17 cellular contexts compared by ENCODE assay signal in genomic region chr10:117170244-117170643, GRCh38. TPM values are rescaled to one million over a fixed set of nuclear protein-coding genes. Genes with fewer than 3 reads are reported as not detected.
"Had no signal": no experiment of that assay in that cellular context is flagged by ENCODE, and none has a peak within 500 bp of the region (broad histone marks: within the 10 kb centered on the region; RNA-seq: fewer than 3 reads in every experiment).

No MANE protein-coding gene starts in this region.

- H3K36me3 Mint-ChIP-seq: activated naive CD8-positive, alpha-beta T cell treated with anti-CD3 and anti-CD28 coated beads, Interleukin-2, amount 10 ng/mL, durations not matched to agents 7 days and 5 days had no signal

- H3K9me3 ChIP-seq: ascending aorta, heart left ventricle, left lung had no signal

- H3K4me3 ChIP-seq: ascending aorta, dorsolateral prefrontal cortex, heart left ventricle, left lung had no signal

- H3K36me3 ChIP-seq: ascending aorta, heart left ventricle, left lung had no signal

- H3K27ac ChIP-seq: ascending aorta, dorsolateral prefrontal cortex, heart left ventricle, left lung had no signal

- H3K27ac Mint-ChIP-seq: activated CD8-positive, alpha-beta T cell treated with anti-CD3 and anti-CD28 coated beads for 36 hours; activated naive CD8-positive, alpha-beta T cell treated with anti-CD3 and anti-CD28 coated beads, Interleukin-2, amount 10 ng/mL, durations not matched to agents 7 days and 5 days; activated T-cell treated with anti-CD3 and anti-CD28 coated beads, Interleukin-2, amount 50 U/mL, for 72 hours; nephron progenitor cell had no signal

- H3K9me3 Mint-ChIP-seq: activated CD8-positive, alpha-beta T cell treated with anti-CD3 and anti-CD28 coated beads for 36 hours; activated naive CD8-positive, alpha-beta T cell treated with anti-CD3 and anti-CD28 coated beads, Interleukin-2, amount 10 ng/mL, durations not matched to agents 7 days and 5 days; activated T-cell treated with anti-CD3 and anti-CD28 coated beads, Interleukin-2, amount 50 U/mL, for 72 hours; nephron progenitor cell had no signal

- DNase-seq: activated CD8-positive, alpha-beta memory T cell treated with anti-CD3 and anti-CD28 coated beads, Interleukin-2, amount 50 U/mL, for 4 hours; activated CD8-positive, alpha-beta T cell treated with anti-CD3 and anti-CD28 coated beads for 36 hours; activated naive CD8-positive, alpha-beta T cell treated with anti-CD3 and anti-CD28 coated beads, Interleukin-2, amount 10 ng/mL, durations not matched to agents 7 days and 5 days; activated T-cell treated with anti-CD3 and anti-CD28 coated beads, Interleukin-2, amount 50 U/mL, for 72 hours; dorsolateral prefrontal cortex; heart left ventricle; islet precursor cell; left lung; mesenchymal stem cell; nephron progenitor cell; stimulated activated CD4-positive, alpha-beta T cell treated with anti-CD3 and anti-CD28 coated beads, Interleukin-12 subunit alpha, Interleukin-12 subunit beta, amount 100 ng/mL, for 4 hours; stimulated activated naive CD4-positive, alpha-beta T cell; substantia nigra had no signal

- H3K4me3 Mint-ChIP-seq: activated CD8-positive, alpha-beta T cell treated with anti-CD3 and anti-CD28 coated beads for 36 hours; activated naive CD8-positive, alpha-beta T cell treated with anti-CD3 and anti-CD28 coated beads, Interleukin-2, amount 10 ng/mL, durations not matched to agents 7 days and 5 days; activated T-cell treated with anti-CD3 and anti-CD28 coated beads, Interleukin-2, amount 50 U/mL, for 72 hours; nephron progenitor cell had no signal

RNA-seq across cellular contexts. Expression of gene KCNK18, which starts 27.0 kb away (rescaled TPM):
- total RNA-seq: activated CD8-positive, alpha-beta T cell treated with anti-CD3 and anti-CD28 coated beads for 36 hours; activated naive CD8-positive, alpha-beta T cell treated with anti-CD3 and anti-CD28 coated beads, Interleukin-2, amount 10 ng/mL, durations not matched to agents 7 days and 5 days; activated T-cell treated with anti-CD3 and anti-CD28 coated beads, Interleukin-2, amount 50 U/mL, for 72 hours; ascending aorta; frontal cortex; heart left ventricle; left lung; omental fat pad; pulmonary artery endothelial cell had no signal

RNA-seq across cellular contexts. Expression of gene VAX1, which starts 32.2 kb away (rescaled TPM):
- total RNA-seq: activated CD8-positive, alpha-beta T cell treated with anti-CD3 and anti-CD28 coated beads for 36 hours; activated naive CD8-positive, alpha-beta T cell treated with anti-CD3 and anti-CD28 coated beads, Interleukin-2, amount 10 ng/mL, durations not matched to agents 7 days and 5 days; activated T-cell treated with anti-CD3 and anti-CD28 coated beads, Interleukin-2, amount 50 U/mL, for 72 hours; ascending aorta; heart left ventricle; left lung; omental fat pad; pulmonary artery endothelial cell had no signal
